Comparison of ENCODE assay signal across 1 cellular context in genomic region chr3:49411550-49411967, GRCh38.
TF ChIP-seq lines count a peak whose summit lies in the region.

No MANE protein-coding gene starts in this region.

TF ChIP-seq in HepG2, 621 proteins besides CTCF, POLR2A, EP300 and RAD21 (continued from another document and continues in another):
- TF ChIP-seq CERS6 (CRISPR knock-in tag; IDR thresholded peaks at IDR 0.05) (no peak), NCOA1 (CRISPR knock-in tag; IDR thresholded peaks at IDR 0.05) (no peak), ZNF644 (CRISPR knock-in tag; IDR thresholded peaks at IDR 0.05; ENCODE audit: low read depth) (no peak), MEIS1 (CRISPR knock-in tag; IDR thresholded peaks at IDR 0.05; ENCODE audit: borderline replicate concordance) (no peak), ZBTB37 (CRISPR knock-in tag; IDR thresholded peaks at IDR 0.05) (no peak), KDM2A (CRISPR knock-in tag; IDR thresholded peaks at IDR 0.05; ENCODE audit: borderline replicate concordance, low read depth) (peak; percentile 35; the same call in 1 of the 2 replicates), ELK4 (CRISPR knock-in tag; IDR thresholded peaks at IDR 0.05; ENCODE audit: borderline replicate concordance) (no peak), ZFP62 (CRISPR knock-in tag; IDR thresholded peaks at IDR 0.05) (no peak), LRRFIP1 (CRISPR knock-in tag; conservative IDR thresholded peaks at IDR 0.05) (no peak), KDM4B (CRISPR knock-in tag; IDR thresholded peaks at IDR 0.05) (no peak), ZNF652 (CRISPR knock-in tag; IDR thresholded peaks at IDR 0.05; ENCODE audit: borderline replicate concordance, low read depth) (no peak), GTF2F1 (IDR thresholded peaks at IDR 0.05; ENCODE audit: low read length) (no peak), ZMYM3 (CRISPR knock-in tag; IDR thresholded peaks at IDR 0.05) (no peak), DRAP1 (CRISPR knock-in tag; IDR thresholded peaks at IDR 0.05) (no peak), ZBTB2 (CRISPR knock-in tag; IDR thresholded peaks at IDR 0.05; ENCODE audit: low read depth) (peak; percentile 99), TBX2 (CRISPR knock-in tag; IDR thresholded peaks at IDR 0.05; ENCODE audit: borderline replicate concordance) (no peak), MIXL1 (CRISPR knock-in tag; IDR thresholded peaks at IDR 0.05) (no peak), CSRNP2 (CRISPR knock-in tag; conservative IDR thresholded peaks at IDR 0.05; ENCODE audit: low read depth) (no peak), HES4 (CRISPR knock-in tag; IDR thresholded peaks at IDR 0.05; ENCODE audit: borderline replicate concordance) (no peak; the same call in 1 of the 2 replicates), ZXDC (CRISPR knock-in tag; IDR thresholded peaks at IDR 0.05) (0 out of 2 replicates have a peak, but pooled peaks have one; percentile 80), HMGA1 (CRISPR knock-in tag; conservative IDR thresholded peaks at IDR 0.05) (no peak), ARID3A (IDR thresholded peaks at IDR 0.05; ENCODE audit: low read depth, low read length) (no peak), GLI4 (CRISPR knock-in tag; IDR thresholded peaks at IDR 0.05; ENCODE audit: borderline replicate concordance) (no peak), ZNF484 (CRISPR knock-in tag; IDR thresholded peaks at IDR 0.05; ENCODE audit: borderline replicate concordance, low read depth) (no peak), ZNF788 (CRISPR knock-in tag; IDR thresholded peaks at IDR 0.05; ENCODE audit: borderline replicate concordance) (peak; percentile 7; the same call in 1 of the 2 replicates), NFYB (CRISPR knock-in tag; IDR thresholded peaks at IDR 0.05) (no peak), MYC (CRISPR knock-in tag; IDR thresholded peaks at IDR 0.05; ENCODE audit: borderline replicate concordance) (no peak; the same call in 1 of the 2 replicates), IRF9 (CRISPR knock-in tag; IDR thresholded peaks at IDR 0.05; ENCODE audit: borderline replicate concordance) (no peak), TARDBP (CRISPR knock-in tag; IDR thresholded peaks at IDR 0.05) (no peak), FOSL2 (CRISPR knock-in tag; IDR thresholded peaks at IDR 0.05) (no peak)
- TF ChIP-seq, protein P1, sequence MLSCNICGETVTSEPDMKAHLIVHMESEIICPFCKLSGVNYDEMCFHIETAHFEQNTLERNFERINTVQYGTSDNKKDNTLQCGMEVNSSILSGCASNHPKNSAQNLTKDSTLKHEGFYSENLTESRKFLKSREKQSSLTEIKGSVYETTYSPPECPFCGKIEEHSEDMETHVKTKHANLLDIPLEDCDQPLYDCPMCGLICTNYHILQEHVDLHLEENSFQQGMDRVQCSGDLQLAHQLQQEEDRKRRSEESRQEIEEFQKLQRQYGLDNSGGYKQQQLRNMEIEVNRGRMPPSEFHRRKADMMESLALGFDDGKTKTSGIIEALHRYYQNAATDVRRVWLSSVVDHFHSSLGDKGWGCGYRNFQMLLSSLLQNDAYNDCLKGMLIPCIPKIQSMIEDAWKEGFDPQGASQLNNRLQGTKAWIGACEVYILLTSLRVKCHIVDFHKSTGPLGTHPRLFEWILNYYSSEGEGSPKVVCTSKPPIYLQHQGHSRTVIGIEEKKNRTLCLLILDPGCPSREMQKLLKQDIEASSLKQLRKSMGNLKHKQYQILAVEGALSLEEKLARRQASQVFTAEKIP (CRISPR knock-in tag; IDR thresholded peaks at IDR 0.05; ENCODE audit: borderline replicate concordance), result no peak
- TF ChIP-seq, protein P2, sequence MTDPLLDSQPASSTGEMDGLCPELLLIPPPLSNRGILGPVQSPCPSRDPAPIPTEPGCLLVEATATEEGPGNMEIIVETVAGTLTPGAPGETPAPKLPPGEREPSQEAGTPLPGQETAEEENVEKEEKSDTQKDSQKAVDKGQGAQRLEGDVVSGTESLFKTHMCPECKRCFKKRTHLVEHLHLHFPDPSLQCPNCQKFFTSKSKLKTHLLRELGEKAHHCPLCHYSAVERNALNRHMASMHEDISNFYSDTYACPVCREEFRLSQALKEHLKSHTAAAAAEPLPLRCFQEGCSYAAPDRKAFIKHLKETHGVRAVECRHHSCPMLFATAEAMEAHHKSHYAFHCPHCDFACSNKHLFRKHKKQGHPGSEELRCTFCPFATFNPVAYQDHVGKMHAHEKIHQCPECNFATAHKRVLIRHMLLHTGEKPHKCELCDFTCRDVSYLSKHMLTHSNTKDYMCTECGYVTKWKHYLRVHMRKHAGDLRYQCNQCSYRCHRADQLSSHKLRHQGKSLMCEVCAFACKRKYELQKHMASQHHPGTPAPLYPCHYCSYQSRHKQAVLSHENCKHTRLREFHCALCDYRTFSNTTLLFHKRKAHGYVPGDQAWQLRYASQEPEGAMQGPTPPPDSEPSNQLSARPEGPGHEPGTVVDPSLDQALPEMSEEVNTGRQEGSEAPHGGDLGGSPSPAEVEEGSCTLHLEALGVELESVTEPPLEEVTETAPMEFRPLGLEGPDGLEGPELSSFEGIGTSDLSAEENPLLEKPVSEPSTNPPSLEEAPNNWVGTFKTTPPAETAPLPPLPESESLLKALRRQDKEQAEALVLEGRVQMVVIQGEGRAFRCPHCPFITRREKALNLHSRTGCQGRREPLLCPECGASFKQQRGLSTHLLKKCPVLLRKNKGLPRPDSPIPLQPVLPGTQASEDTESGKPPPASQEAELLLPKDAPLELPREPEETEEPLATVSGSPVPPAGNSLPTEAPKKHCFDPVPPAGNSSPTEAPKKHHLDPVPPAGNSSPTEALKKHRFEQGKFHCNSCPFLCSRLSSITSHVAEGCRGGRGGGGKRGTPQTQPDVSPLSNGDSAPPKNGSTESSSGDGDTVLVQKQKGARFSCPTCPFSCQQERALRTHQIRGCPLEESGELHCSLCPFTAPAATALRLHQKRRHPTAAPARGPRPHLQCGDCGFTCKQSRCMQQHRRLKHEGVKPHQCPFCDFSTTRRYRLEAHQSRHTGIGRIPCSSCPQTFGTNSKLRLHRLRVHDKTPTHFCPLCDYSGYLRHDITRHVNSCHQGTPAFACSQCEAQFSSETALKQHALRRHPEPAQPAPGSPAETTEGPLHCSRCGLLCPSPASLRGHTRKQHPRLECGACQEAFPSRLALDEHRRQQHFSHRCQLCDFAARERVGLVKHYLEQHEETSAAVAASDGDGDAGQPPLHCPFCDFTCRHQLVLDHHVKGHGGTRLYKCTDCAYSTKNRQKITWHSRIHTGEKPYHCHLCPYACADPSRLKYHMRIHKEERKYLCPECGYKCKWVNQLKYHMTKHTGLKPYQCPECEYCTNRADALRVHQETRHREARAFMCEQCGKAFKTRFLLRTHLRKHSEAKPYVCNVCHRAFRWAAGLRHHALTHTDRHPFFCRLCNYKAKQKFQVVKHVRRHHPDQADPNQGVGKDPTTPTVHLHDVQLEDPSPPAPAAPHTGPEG (CRISPR knock-in tag; IDR thresholded peaks at IDR 0.05), result no peak; the same call in 1 of the 2 replicates
